In the genomic region with DNA sequence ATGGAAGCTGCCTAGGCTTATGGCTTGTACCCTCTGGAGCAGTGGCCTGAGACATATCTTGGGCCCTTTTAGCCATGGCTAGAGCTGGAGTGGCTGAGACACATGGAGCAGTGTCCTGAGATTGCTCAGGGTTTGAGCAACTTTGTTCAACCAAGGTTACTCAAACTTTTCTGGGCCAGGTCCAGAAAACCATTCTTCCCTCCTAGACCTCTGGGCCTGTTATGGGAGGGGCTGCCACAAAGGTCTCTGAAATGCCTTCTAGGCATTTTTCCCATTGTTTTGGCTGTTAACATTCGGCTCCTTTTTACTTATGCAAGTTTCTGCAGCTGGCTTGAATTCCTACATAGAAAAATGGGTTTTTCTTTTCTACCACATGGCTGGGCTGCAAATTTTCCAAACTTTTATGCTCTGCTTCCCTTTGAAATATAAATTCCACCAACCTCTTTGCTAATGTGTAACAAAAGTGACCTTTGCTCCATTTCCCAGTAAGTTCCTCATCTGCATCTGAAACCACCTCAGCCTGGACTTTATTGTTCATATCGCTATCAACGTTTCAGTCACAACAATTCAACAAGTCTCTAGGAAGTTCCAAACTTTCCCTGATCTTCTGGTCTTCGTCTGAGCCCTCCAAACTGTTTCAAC, we compare ENCODE assay signal across 1 cellular context.
TF ChIP-seq lines count a peak whose summit lies in the region.

No MANE protein-coding gene starts in this region.

TF ChIP-seq in WTC11, 78 proteins besides CTCF, POLR2A, EP300 and RAD21 (continued from another document):
- TF ChIP-seq, protein P1, sequence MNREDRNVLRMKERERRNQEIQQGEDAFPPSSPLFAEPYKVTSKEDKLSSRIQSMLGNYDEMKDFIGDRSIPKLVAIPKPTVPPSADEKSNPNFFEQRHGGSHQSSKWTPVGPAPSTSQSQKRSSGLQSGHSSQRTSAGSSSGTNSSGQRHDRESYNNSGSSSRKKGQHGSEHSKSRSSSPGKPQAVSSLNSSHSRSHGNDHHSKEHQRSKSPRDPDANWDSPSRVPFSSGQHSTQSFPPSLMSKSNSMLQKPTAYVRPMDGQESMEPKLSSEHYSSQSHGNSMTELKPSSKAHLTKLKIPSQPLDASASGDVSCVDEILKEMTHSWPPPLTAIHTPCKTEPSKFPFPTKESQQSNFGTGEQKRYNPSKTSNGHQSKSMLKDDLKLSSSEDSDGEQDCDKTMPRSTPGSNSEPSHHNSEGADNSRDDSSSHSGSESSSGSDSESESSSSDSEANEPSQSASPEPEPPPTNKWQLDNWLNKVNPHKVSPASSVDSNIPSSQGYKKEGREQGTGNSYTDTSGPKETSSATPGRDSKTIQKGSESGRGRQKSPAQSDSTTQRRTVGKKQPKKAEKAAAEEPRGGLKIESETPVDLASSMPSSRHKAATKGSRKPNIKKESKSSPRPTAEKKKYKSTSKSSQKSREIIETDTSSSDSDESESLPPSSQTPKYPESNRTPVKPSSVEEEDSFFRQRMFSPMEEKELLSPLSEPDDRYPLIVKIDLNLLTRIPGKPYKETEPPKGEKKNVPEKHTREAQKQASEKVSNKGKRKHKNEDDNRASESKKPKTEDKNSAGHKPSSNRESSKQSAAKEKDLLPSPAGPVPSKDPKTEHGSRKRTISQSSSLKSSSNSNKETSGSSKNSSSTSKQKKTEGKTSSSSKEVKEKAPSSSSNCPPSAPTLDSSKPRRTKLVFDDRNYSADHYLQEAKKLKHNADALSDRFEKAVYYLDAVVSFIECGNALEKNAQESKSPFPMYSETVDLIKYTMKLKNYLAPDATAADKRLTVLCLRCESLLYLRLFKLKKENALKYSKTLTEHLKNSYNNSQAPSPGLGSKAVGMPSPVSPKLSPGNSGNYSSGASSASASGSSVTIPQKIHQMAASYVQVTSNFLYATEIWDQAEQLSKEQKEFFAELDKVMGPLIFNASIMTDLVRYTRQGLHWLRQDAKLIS (CRISPR knock-in tag; IDR thresholded peaks at IDR 0.05; ENCODE audit: borderline replicate concordance): no peak
- TF ChIP-seq TEAD4 (CRISPR knock-in tag; IDR thresholded peaks at IDR 0.05): no peak
- TF ChIP-seq, protein P2, sequence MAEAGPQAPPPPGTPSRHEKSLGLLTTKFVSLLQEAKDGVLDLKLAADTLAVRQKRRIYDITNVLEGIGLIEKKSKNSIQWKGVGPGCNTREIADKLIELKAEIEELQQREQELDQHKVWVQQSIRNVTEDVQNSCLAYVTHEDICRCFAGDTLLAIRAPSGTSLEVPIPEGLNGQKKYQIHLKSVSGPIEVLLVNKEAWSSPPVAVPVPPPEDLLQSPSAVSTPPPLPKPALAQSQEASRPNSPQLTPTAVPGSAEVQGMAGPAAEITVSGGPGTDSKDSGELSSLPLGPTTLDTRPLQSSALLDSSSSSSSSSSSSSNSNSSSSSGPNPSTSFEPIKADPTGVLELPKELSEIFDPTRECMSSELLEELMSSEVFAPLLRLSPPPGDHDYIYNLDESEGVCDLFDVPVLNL (CRISPR knock-in tag; IDR thresholded peaks at IDR 0.05; ENCODE audit: borderline replicate concordance, low read depth): no peak
- TF ChIP-seq NR3C1 (CRISPR knock-in tag; conservative IDR thresholded peaks at IDR 0.05; ENCODE audit: low read depth): no peak
TF ChIP-seq in WTC11: peak in this region for 0.
